Comparison of ENCODE assay signal across 25 cellular contexts in the genomic region with DNA sequence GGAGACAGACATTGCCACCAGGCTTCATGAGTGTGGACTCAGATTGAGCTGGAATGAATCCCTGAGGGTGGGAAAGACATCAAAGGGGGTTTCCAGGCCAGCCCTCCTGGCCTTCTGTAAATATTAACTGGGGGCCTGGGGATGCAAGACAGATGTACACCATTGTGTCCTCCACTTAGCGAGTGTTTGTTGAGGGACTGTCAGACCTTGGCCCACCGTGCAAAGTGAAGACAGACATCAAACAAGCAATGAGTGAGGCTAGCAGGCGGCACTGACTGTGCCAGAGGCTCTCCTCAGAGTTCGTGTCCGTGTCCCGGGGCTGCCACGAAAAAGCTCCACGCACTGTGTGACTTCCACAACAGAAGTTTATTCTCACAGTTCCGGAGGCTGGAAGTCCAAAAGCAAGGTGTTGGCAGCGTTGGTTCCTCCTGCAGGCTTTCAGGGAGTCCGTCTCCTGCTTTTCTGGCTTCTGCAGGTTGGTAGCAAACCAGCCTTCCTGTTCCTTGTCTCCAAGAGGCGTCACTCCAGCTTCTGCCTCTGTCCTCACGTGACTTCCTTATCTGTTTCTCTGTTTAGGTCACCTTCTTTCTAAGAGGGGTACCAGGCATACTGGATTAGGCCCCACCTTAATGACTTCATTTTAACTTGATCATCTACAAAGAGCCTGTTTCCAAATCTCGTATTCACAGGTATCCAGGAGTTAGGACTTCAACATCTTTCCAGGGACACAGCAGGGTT. TPM values are rescaled to one million over a fixed set of nuclear protein-coding genes. Genes with fewer than 3 reads are reported as not detected.
"Had no signal": no experiment of that assay in that cellular context is flagged by ENCODE, and none has a peak within 500 bp of the region (broad histone marks: within the 10 kb centered on the region; RNA-seq: fewer than 3 reads in every experiment).

No MANE protein-coding gene starts in this region.

- DNase-seq: colonic mucosa; cortex of kidney; effector CD8-positive, alpha-beta T cell; effector memory CD8-positive, alpha-beta T cell; endodermal cell; erythroblast; esophagus squamous epithelium; foreskin keratinocyte; head of caudate nucleus; heart right ventricle; hippocampal formation; left cardiac atrium; left ventricle myocardium superior; lower lobe of right lung; mesenchymal stem cell; midbrain had no signal

- H3K4me1 ChIP-seq: colonic mucosa, esophagus squamous epithelium, foreskin keratinocyte, gastroesophageal sphincter, heart right ventricle, left lung, lower lobe of right lung had no signal

- H3K27me3 ChIP-seq: colonic mucosa had no signal

- H3K4me3 ChIP-seq: colonic mucosa, esophagus squamous epithelium, gastroesophageal sphincter, heart right ventricle, left lung, lower lobe of right lung had no signal

- FAIRE-seq: endometrium, frontal cortex, islet of Langerhans, keratinocyte had no signal

- ATAC-seq: effector memory CD8-positive, alpha-beta T cell; esophagus mucosa; foreskin keratinocyte; gastroesophageal sphincter; heart right ventricle; left cardiac atrium; left lung; left ventricle myocardium superior; lower lobe of right lung had no signal

- H3K9me3 ChIP-seq: colonic mucosa, esophagus squamous epithelium, gastroesophageal sphincter, heart right ventricle, left lung, lower lobe of right lung had no signal

- H3K36me3 ChIP-seq: colonic mucosa, esophagus squamous epithelium, gastroesophageal sphincter, heart right ventricle, left lung, lower lobe of right lung had no signal

- H3K27ac ChIP-seq: colonic mucosa, epithelial cell of prostate, esophagus squamous epithelium, foreskin keratinocyte, gastroesophageal sphincter, heart right ventricle, left lung, lower lobe of right lung had no signal

RNA-seq across cellular contexts. Expression of gene DISP3, which starts 59.1 kb away (rescaled TPM):
- total RNA-seq: esophagus mucosa, lower leg skin had no signal
- polyA plus RNA-seq: keratinocyte had no signal
